1 cellular context compared by ENCODE assay signal in genomic region chr19:40284501-40285352, GRCh38.
TF ChIP-seq lines count a peak whose summit lies in the region.

TSS of gene AKT2 (minus strand) at chr19:40285345. CDS start at chr19:40265267, 20,078 bp downstream.

TF ChIP-seq in GM12878, 131 proteins besides CTCF, POLR2A, EP300 and RAD21 (continued from another document and continues in another):
- no peak for TF ChIP-seq E2F4 (IDR thresholded peaks at IDR 0.05; ENCODE audit: low read depth, low read length)
- 0 out of 4 replicates have a peak, but pooled peaks of 1 of the 2 experiments have one; percentile 7 for TF ChIP-seq IKZF2 (IDR thresholded peaks at IDR 0.05)
- no peak for TF ChIP-seq USF2 (IDR thresholded peaks at IDR 0.05; ENCODE audit: borderline replicate concordance, low read depth, low read length)
- no peak for TF ChIP-seq FOS (IDR thresholded peaks at IDR 0.05; ENCODE audit: borderline replicate concordance, extremely low read depth, insufficient read length)
- TF ChIP-seq IRF3 (IDR thresholded peaks at IDR 0.05): no peak
- TF ChIP-seq CBFB (IDR thresholded peaks at IDR 0.05; ENCODE audit: low read depth): peak; percentile 61; the same call in 1 of the 2 replicates
- peak; percentile 91 for TF ChIP-seq KLF5 (IDR thresholded peaks at IDR 0.05; ENCODE audit: partially characterized antibody)
- TF ChIP-seq NR2F1 (conservative IDR thresholded peaks at IDR 0.05): 0 out of 2 replicates have a peak, but pooled peaks have one; percentile 43
- TF ChIP-seq ATF7 (IDR thresholded peaks at IDR 0.05; ENCODE audit: low read depth): peak; percentile 83
- TF ChIP-seq ELK1 (IDR thresholded peaks at IDR 0.05; ENCODE audit: low read depth, low read length): no peak
- no peak for TF ChIP-seq ZBTB4 (CRISPR knock-in tag; IDR thresholded peaks at IDR 0.05)
- no peak for TF ChIP-seq SUPT20H (IDR thresholded peaks at IDR 0.05; ENCODE audit: borderline replicate concordance, control insufficient read depth, low read depth, low read length)
- no peak for TF ChIP-seq NFXL1 (IDR thresholded peaks at IDR 0.05; ENCODE audit: borderline replicate concordance)
- no peak for TF ChIP-seq BRCA1 (IDR thresholded peaks at IDR 0.05; ENCODE audit: low read depth, low read length)
- no peak for TF ChIP-seq RELB (IDR thresholded peaks at IDR 0.05; ENCODE audit: low read depth)
- TF ChIP-seq SREBF2 (IDR thresholded peaks at IDR 0.05; ENCODE audit: low read length): no peak
- no peak for TF ChIP-seq ZNF274 (IDR thresholded peaks at IDR 0.05; ENCODE audit: insufficient read depth, insufficient read length)
- TF ChIP-seq POLR2AphosphoS2 (IDR thresholded peaks at IDR 0.05; ENCODE audit: low read depth, low read length): 0 out of 2 replicates have a peak, but pooled peaks have one; percentile 45
- no peak for TF ChIP-seq BMI1 (IDR thresholded peaks at IDR 0.05; ENCODE audit: borderline replicate concordance)
- TF ChIP-seq SMAD5 (IDR thresholded peaks at IDR 0.05; ENCODE audit: low read depth): no peak
- no peak for TF ChIP-seq YBX1 (IDR thresholded peaks at IDR 0.05)
- TF ChIP-seq ESRRA (IDR thresholded peaks at IDR 0.05; ENCODE audit: low read length): no peak
- TF ChIP-seq FOXK2 (IDR thresholded peaks at IDR 0.05): peak; percentile 92
- peak; percentile 43; the same call in 1 of the 2 replicates for TF ChIP-seq YY1 (IDR thresholded peaks at IDR 0.05; ENCODE audit: low read depth, low read length)
- no peak for TF ChIP-seq CBX3 (IDR thresholded peaks at IDR 0.05; ENCODE audit: borderline replicate concordance, low read depth)
- TF ChIP-seq PML (IDR thresholded peaks at IDR 0.05; ENCODE audit: low read length): peak; percentile 81; the same call in 1 of the 2 replicates
- 0 out of 2 replicates have a peak, but pooled peaks have one; percentile 38 for TF ChIP-seq MTA2 (IDR thresholded peaks at IDR 0.05; ENCODE audit: low read depth)
- TF ChIP-seq CHD1 (IDR thresholded peaks at IDR 0.05; ENCODE audit: low read depth, low read length): peak; percentile 95; the same call in 1 of the 2 replicates
- no peak for TF ChIP-seq PAX8 (IDR thresholded peaks at IDR 0.05)
- no peak for TF ChIP-seq CEBPB (IDR thresholded peaks at IDR 0.05; ENCODE audit: borderline replicate concordance in 1 of 2, low read depth in 2 of 2, low read length in 2 of 2)
- peak; percentile 60; the same call in 1 of the 2 replicates for TF ChIP-seq TCF12 (IDR thresholded peaks at IDR 0.05; ENCODE audit: low read depth, low read length)
- TF ChIP-seq KAT2A (conservative IDR thresholded peaks at IDR 0.05; ENCODE audit: control insufficient read depth, low read depth, low read length): no peak
- TF ChIP-seq DPF2 (IDR thresholded peaks at IDR 0.05): peak; percentile 48; the same call in 1 of the 2 replicates
- TF ChIP-seq TCF3 (IDR thresholded peaks at IDR 0.05; ENCODE audit: borderline replicate concordance, insufficient read depth, low read depth, low read length): 0 out of 2 replicates have a peak, but pooled peaks have one; percentile 50
- TF ChIP-seq FOXM1 (IDR thresholded peaks at IDR 0.05; ENCODE audit: low read depth, low read length): no peak
- TF ChIP-seq GATAD2B (conservative IDR thresholded peaks at IDR 0.05; ENCODE audit: low read depth): peak; percentile 76; the same call in 1 of the 2 replicates
- peak; percentile 82 for TF ChIP-seq PKNOX1 (IDR thresholded peaks at IDR 0.05)
- no peak for TF ChIP-seq ZBTB11 (CRISPR knock-in tag; IDR thresholded peaks at IDR 0.05)
- TF ChIP-seq TAF1 (IDR thresholded peaks at IDR 0.05; ENCODE audit: borderline replicate concordance, low read depth, low read length): peak; percentile 79; the same call in 1 of the 2 replicates
- TF ChIP-seq BHLHE40 (IDR thresholded peaks at IDR 0.05; ENCODE audit: borderline replicate concordance in 1 of 2, low read depth in 2 of 2, low read length in 1 of 2): peak; percentile 86 to 95
- TF ChIP-seq ZNF687 (IDR thresholded peaks at IDR 0.05): no peak
- TF ChIP-seq SIX5 (IDR thresholded peaks at IDR 0.05; ENCODE audit: low read depth, low read length, severe bottlenecking): no peak
- no peak for TF ChIP-seq WRNIP1 (IDR thresholded peaks at IDR 0.05; ENCODE audit: borderline replicate concordance, low read depth, low read length)
- no peak for TF ChIP-seq NR2C1 (IDR thresholded peaks at IDR 0.05)
- TF ChIP-seq ZNF207 (IDR thresholded peaks at IDR 0.05; ENCODE audit: borderline replicate concordance): 0 out of 2 replicates have a peak, but pooled peaks have one; percentile 3
- TF ChIP-seq KDM1A (IDR thresholded peaks at IDR 0.05; ENCODE audit: borderline replicate concordance): no peak
- TF ChIP-seq SMARCA5 (IDR thresholded peaks at IDR 0.05): peak; percentile 73; the same call in 1 of the 2 replicates
- peak; percentile 44 for TF ChIP-seq MYC (IDR thresholded peaks at IDR 0.05; ENCODE audit: insufficient read depth, insufficient read length, insufficient replicate concordance, low read length, severe bottlenecking)
